8 cellular contexts compared by ENCODE assay signal in genomic region chr2:190887089-190887488, GRCh38. TPM values are rescaled to one million over a fixed set of nuclear protein-coding genes. Genes with fewer than 3 reads are reported as not detected.
A peak's percentile ranks its signal among the peaks of the same experiment; 100 is the strongest.
DNase-seq lines count a peak whose midpoint lies in the region; ATAC-seq and TF ChIP-seq lines count a peak whose summit lies in the region.

No MANE protein-coding gene starts in this region.

- H3K27ac ChIP-seq in BLaER1, result no peak overlapping the region
- H3K27ac ChIP-seq in suprapubic skin, result no peak overlapping the region

- WGBS in suprapubic skin, result 51% methylated on average over 2 of the region's 2 CpGs

- TF ChIP-seq POLR2A in suprapubic skin (IDR thresholded peaks at IDR 0.05), result no peak

- ATAC-seq in GM19328 (IDR thresholded peaks at IDR 0.05; ENCODE audit: unreplicated experiment), result peak; percentile 38
- peak; percentile 73 for ATAC-seq in HG03175 (IDR thresholded peaks at IDR 0.05; ENCODE audit: unreplicated experiment)
- no peak for ATAC-seq in central memory CD8-positive, alpha-beta T cell (replicated peaks; ENCODE audit: extremely low read depth, poor library complexity, severe bottlenecking)

- peaks cover 100% of the 10 kb centered on the region for H4K20me1 ChIP-seq in BLaER1

- no peak for TF ChIP-seq EP300 in suprapubic skin (IDR thresholded peaks at IDR 0.05)

- no peak for DNase-seq in central memory CD8-positive, alpha-beta T cell (ENCODE audit: low spot score in 2 of 2)
- no peak for DNase-seq in effector CD4-positive, alpha-beta T cell
- DNase-seq in DMS153 (lab: John Stamatoyannopoulos, UW) (no peak), suprapubic skin (ENCODE audit: low spot score in 2 of 2) (no peak)
- DNase-seq in activated naive CD4-positive, alpha-beta T cell treated with anti-CD3 and anti-CD28 coated beads, Interleukin-2, amount 10 ng/mL, durations not matched to agents 7 days and 5 days, result no peak

- H3K9me3 ChIP-seq in BLaER1 (0 out of 2 replicates have a peak, but pooled peaks cover 3% of the 10 kb centered on the region), suprapubic skin (no peaks in the 10 kb centered on the region)

- H3K4me3 ChIP-seq in BLaER1 (no peak overlapping the region), suprapubic skin (no peak overlapping the region)

- H3K4me1 ChIP-seq in BLaER1 (peaks cover 76% of the 10 kb centered on the region), suprapubic skin (peaks cover 79% of the 10 kb centered on the region)

- H3K27me3 ChIP-seq in BLaER1 (no peaks in the 10 kb centered on the region), suprapubic skin (no peaks in the 10 kb centered on the region)

- H3K27ac Mint-ChIP-seq in central memory CD8-positive, alpha-beta T cell (ENCODE audit: low read depth), result no peak overlapping the region
- H3K27ac Mint-ChIP-seq in activated naive CD4-positive, alpha-beta T cell treated with anti-CD3 and anti-CD28 coated beads, Interleukin-2, amount 10 ng/mL, durations not matched to agents 7 days and 5 days, result no peak overlapping the region

- TF ChIP-seq CTCF in suprapubic skin (IDR thresholded peaks at IDR 0.05), result no peak

- CTCF ChIA-PET in activated naive CD4-positive, alpha-beta T cell treated with anti-CD3 and anti-CD28 coated beads, Interleukin-2, amount 10 ng/mL, durations not matched to agents 7 days and 5 days (lab: Charles Lee), result interaction anchor here (1.1 to 3.4 kb wide), 4 partner anchors 11 to 313 kb away, joined by 4 to 11 read pairs (median 5); no protein-coding TSS in a partner anchor

- H3K9me3 Mint-ChIP-seq in central memory CD8-positive, alpha-beta T cell, result no peaks in the 10 kb centered on the region
- no peaks in the 10 kb centered on the region for H3K9me3 Mint-ChIP-seq in activated naive CD4-positive, alpha-beta T cell treated with anti-CD3 and anti-CD28 coated beads, Interleukin-2, amount 10 ng/mL, durations not matched to agents 7 days and 5 days

- no peaks in the 10 kb centered on the region for H3K27me3 Mint-ChIP-seq in central memory CD8-positive, alpha-beta T cell
- no peaks in the 10 kb centered on the region for H3K27me3 Mint-ChIP-seq in activated naive CD4-positive, alpha-beta T cell treated with anti-CD3 and anti-CD28 coated beads, Interleukin-2, amount 10 ng/mL, durations not matched to agents 7 days and 5 days

- H3K36me3 ChIP-seq in BLaER1 (peaks cover 31% of the 10 kb centered on the region), suprapubic skin (no peaks in the 10 kb centered on the region)

- H3K4me1 Mint-ChIP-seq in central memory CD8-positive, alpha-beta T cell, result peaks cover 73% of the 10 kb centered on the region
- H3K4me1 Mint-ChIP-seq in activated naive CD4-positive, alpha-beta T cell treated with anti-CD3 and anti-CD28 coated beads, Interleukin-2, amount 10 ng/mL, durations not matched to agents 7 days and 5 days, result peaks cover 71% of the 10 kb centered on the region

- H3K4me3 Mint-ChIP-seq in central memory CD8-positive, alpha-beta T cell, result peak overlapping the region; percentile 58
- no peak overlapping the region for H3K4me3 Mint-ChIP-seq in activated naive CD4-positive, alpha-beta T cell treated with anti-CD3 and anti-CD28 coated beads, Interleukin-2, amount 10 ng/mL, durations not matched to agents 7 days and 5 days

- H3K9ac ChIP-seq in BLaER1, result no peak overlapping the region

- H3K4me2 ChIP-seq in BLaER1, result peak overlapping the region; percentile 24

- peaks cover 23% of the 10 kb centered on the region for H3K36me3 Mint-ChIP-seq in central memory CD8-positive, alpha-beta T cell (ENCODE audit: insufficient read depth)
- H3K36me3 Mint-ChIP-seq in activated naive CD4-positive, alpha-beta T cell treated with anti-CD3 and anti-CD28 coated beads, Interleukin-2, amount 10 ng/mL, durations not matched to agents 7 days and 5 days, result peaks cover 44% of the 10 kb centered on the region

RNA-seq across cellular contexts. Expression of gene GLS, which starts 6.5 kb away (rescaled TPM):
- 100 to 1,000 TPM in 1 of 4 donors, 10 to 100 TPM in 3; 60.6 to 128 (median 75.7) TPM for total RNA-seq in suprapubic skin
